In the genomic region with DNA sequence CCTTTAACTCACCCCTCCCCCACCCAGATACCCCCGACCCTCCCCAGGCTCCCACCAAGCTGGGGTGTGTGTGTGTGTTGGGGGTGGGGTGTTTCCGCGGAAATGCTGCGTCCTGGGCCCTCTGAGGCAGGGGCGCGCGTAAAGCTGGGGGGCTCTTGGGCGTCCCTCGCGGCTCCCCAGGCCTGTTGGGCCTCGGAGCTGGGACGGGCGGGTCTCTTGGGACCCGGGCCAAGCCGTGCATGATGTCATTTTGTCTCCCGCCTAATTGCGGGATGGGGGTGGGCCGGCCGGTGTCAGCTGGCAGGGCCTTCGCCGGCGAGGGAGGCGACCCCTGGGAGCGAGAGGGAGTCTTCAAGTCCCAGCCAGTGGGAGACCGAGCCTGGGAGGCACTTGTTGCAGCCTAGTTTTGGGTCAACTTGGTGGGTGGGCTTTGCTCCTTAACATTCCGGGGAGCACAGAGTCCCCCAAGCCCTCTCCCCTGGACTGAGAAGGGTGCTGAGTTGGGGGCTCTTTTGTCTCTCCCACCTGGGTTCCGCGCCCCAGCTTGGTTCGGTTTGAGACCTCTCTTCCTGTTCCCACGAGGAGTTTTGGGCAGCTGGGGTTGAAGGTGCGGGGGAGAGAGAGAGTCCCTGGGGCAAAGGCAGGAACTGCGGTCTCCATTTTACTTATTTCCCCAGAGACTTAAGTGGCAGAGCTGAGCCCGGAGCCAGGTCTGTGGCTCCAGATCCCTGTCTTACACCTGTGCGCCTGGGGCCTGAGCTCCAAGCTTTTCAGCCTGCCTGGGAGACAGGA, we compare ENCODE assay signal across 8 cellular contexts. TPM values are rescaled to one million over a fixed set of nuclear protein-coding genes. Genes with fewer than 3 reads are reported as not detected.
DNase-seq lines count a peak whose midpoint lies in the region; ATAC-seq lines count a peak whose summit lies in the region.

No MANE protein-coding gene starts in this region.

- no peaks in the 10 kb centered on the region for H3K9me3 Mint-ChIP-seq in activated T-helper 2 cell treated with anti-CD3 and anti-CD28 coated beads, Interferon-gamma antibody, Interleukin-2, Interleukin-4, amounts not matched to agents 10 μg/mL and 5 μg/mL and 100 μg/mL, durations not matched to agents 14 hours and 24 hours and 36 hours

- H3K27ac ChIP-seq in KOPT-K1 (ENCODE audit: low read depth, low read length, poor library complexity, severe bottlenecking), result peak overlapping the region; percentile 77

- H3K36me3 Mint-ChIP-seq in activated T-helper 2 cell treated with anti-CD3 and anti-CD28 coated beads, Interferon-gamma antibody, Interleukin-2, Interleukin-4, amounts not matched to agents 10 μg/mL and 5 μg/mL and 100 μg/mL, durations not matched to agents 14 hours and 24 hours and 36 hours (ENCODE audit: low read depth), result peaks cover 6% of the 10 kb centered on the region

- intact Hi-C loops in activated T-helper 2 cell treated with anti-CD3 and anti-CD28 coated beads, Interferon-gamma antibody, Interleukin-2, Interleukin-4, amounts not matched to agents 10 μg/mL and 5 μg/mL and 100 μg/mL, durations not matched to agents 14 hours and 24 hours and 36 hours (cut with micrococcal nuclease), result no loop called here

- H3K36me3 ChIP-seq in KOPT-K1 (ENCODE audit: insufficient read depth, low read length), result peaks cover 38% of the 10 kb centered on the region

- H3K4me1 Mint-ChIP-seq in activated T-helper 2 cell treated with anti-CD3 and anti-CD28 coated beads, Interferon-gamma antibody, Interleukin-2, Interleukin-4, amounts not matched to agents 10 μg/mL and 5 μg/mL and 100 μg/mL, durations not matched to agents 14 hours and 24 hours and 36 hours (ENCODE audit: low read depth), result peaks cover 6% of the 10 kb centered on the region

- H3K27ac Mint-ChIP-seq in activated T-helper 2 cell treated with anti-CD3 and anti-CD28 coated beads, Interferon-gamma antibody, Interleukin-2, Interleukin-4, amounts not matched to agents 10 μg/mL and 5 μg/mL and 100 μg/mL, durations not matched to agents 14 hours and 24 hours and 36 hours, result peak overlapping the region; percentile 68

- no peaks in the 10 kb centered on the region for H3K9me3 ChIP-seq in KOPT-K1 (ENCODE audit: insufficient read depth, low read length, poor library complexity, severe bottlenecking)

- peak overlapping the region; percentile 80 for H3K4me3 Mint-ChIP-seq in activated T-helper 2 cell treated with anti-CD3 and anti-CD28 coated beads, Interferon-gamma antibody, Interleukin-2, Interleukin-4, amounts not matched to agents 10 μg/mL and 5 μg/mL and 100 μg/mL, durations not matched to agents 14 hours and 24 hours and 36 hours (ENCODE audit: low read depth)

- DNase-seq in NCI-H524 (lab: John Stamatoyannopoulos, UW) (peak; percentile 33 to 37), NCI-H524 treated with DMSO at 0.1 percent for 48 hours (lab: John Stamatoyannopoulos, UW) (no peak), left kidney (ENCODE audit: low read depth, low spot score) (peak; percentile 77), nucleus accumbens (lab: John Stamatoyannopoulos, UW) (no peak)
- peak; percentile 12 for DNase-seq in activated T-helper 2 cell treated with anti-CD3 and anti-CD28 coated beads, Interferon-gamma antibody, Interleukin-2, Interleukin-4, amounts not matched to agents 10 μg/mL and 5 μg/mL and 100 μg/mL, durations not matched to agents 14 hours and 24 hours and 36 hours (ENCODE audit: low spot score)

- H3K27me3 Mint-ChIP-seq in activated T-helper 2 cell treated with anti-CD3 and anti-CD28 coated beads, Interferon-gamma antibody, Interleukin-2, Interleukin-4, amounts not matched to agents 10 μg/mL and 5 μg/mL and 100 μg/mL, durations not matched to agents 14 hours and 24 hours and 36 hours (ENCODE audit: low read depth), result peaks cover 3% of the 10 kb centered on the region

- ATAC-seq in GM21576 (IDR thresholded peaks at IDR 0.05; ENCODE audit: unreplicated experiment), result peak; percentile 48
- ATAC-seq in HG02623 (IDR thresholded peaks at IDR 0.05; ENCODE audit: unreplicated experiment), result no peak

RNA-seq across cellular contexts. Expression of a gene that starts 0.6 kb away (rescaled TPM):
- 85.4 and 88.6 TPM in 2 replicates for total RNA-seq in activated T-helper 2 cell treated with anti-CD3 and anti-CD28 coated beads, Interferon-gamma antibody, Interleukin-2, Interleukin-4, amounts not matched to agents 10 μg/mL and 5 μg/mL and 100 μg/mL, durations not matched to agents 14 hours and 24 hours and 36 hours

RNA-seq across cellular contexts. Expression of a gene that starts 59.3 kb away (rescaled TPM):
- 0.48 TPM in 1 of 2 replicates, not detected in the other for total RNA-seq in activated T-helper 2 cell treated with anti-CD3 and anti-CD28 coated beads, Interferon-gamma antibody, Interleukin-2, Interleukin-4, amounts not matched to agents 10 μg/mL and 5 μg/mL and 100 μg/mL, durations not matched to agents 14 hours and 24 hours and 36 hours

Comparison
In these comparisons a context has a peak if more than half of its experiments do, and no peak if none do; other contexts are left out.
1. DNase-seq: peak in NCI-H524 (2 of 2), activated T-helper 2 cell treated with anti-CD3 and anti-CD28 coated beads, Interferon-gamma antibody, Interleukin-2, Interleukin-4, amounts not matched to agents 10 μg/mL and 5 μg/mL and 100 μg/mL, durations not matched to agents 14 hours and 24 hours and 36 hours (single experiment) and left kidney (single experiment); none in NCI-H524 treated with DMSO at 0.1 percent for 48 hours (single experiment) and nucleus accumbens (0 of 56).